In the genomic region with DNA sequence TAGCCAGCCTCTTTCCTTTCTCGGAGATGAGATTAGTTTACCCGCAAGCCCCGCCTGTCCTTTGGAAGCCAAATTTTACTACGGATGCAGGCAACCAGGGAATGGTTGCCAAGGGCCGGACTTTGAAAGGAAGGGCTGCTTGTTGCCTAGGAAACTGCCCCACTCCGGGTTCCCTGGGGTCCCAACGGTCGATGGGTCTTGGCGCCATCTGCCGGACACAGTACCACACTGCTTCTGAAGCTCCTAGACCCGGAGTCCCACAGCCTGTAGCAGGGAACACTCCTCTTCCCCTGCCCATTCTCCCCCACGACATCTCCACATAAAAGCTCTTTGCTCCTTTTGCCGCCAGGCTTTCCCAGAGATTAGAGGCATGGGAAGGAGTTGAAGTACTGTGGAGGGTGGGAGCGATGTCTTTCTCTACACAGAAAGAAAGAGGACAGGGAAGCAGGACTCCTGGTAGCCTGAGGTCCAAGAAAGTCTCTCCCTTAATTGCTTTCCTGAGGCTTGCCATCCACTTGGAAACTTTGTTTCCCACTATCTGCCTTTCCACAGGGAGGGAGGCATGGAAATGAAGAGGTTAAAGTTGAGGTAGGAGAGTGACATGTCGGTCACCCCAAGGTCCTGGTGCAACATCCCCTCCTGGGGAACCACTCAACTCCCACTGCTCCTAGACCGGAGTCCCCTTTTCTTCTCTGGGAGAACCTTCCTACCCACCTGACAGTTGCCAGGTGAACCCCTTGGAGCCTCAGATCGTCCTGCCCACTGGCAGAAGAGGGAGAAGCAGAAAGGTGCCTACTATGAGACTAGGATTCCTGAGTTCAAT, we compare ENCODE assay signal across 8 cellular contexts. TPM values are rescaled to one million over a fixed set of nuclear protein-coding genes. Genes with fewer than 3 reads are reported as not detected.
DNase-seq lines count a peak whose midpoint lies in the region; ATAC-seq and TF ChIP-seq lines count a peak whose summit lies in the region.

No MANE protein-coding gene starts in this region.

- peak; percentile 36 for DNase-seq in GM04504 (ENCODE audit: low read depth)
- DNase-seq in NCI-H2081 (lab: John Stamatoyannopoulos, UW): peak; percentile 80 to 82
- DNase-seq in WTC11 (ENCODE audit: low spot score): peak; percentile 94
- peak in 58 of 61 donors; percentile 7 to 91 (median 58) for DNase-seq in caudate nucleus (lab: John Stamatoyannopoulos, UW)
- DNase-seq in kidney glomerular epithelial cell (lab: John Stamatoyannopoulos, UW): peak; percentile 37
- DNase-seq in stimulated activated CD4-positive, alpha-beta T cell treated with anti-CD3 and anti-CD28 coated beads, Interleukin-2, amount 100 ng/mL, for 48 hours: peak; percentile 67 to 73

- H3K27ac ChIP-seq in caudate nucleus (ENCODE audit: low read depth, low read length): no peak overlapping the region

- CTCF ChIA-PET in WTC11 (lab: Charles Lee): interaction anchor here (0.5 to 5.8 kb wide), 36 partner anchors 7 to 523 kb away, joined by 3 to 138 read pairs (median 4); partner anchors contain the start of genes KCP and RBM28

- POLR2A ChIA-PET in WTC11 (lab: Charles Lee): interaction anchor here (0.5 to 1.1 kb wide), 2 partner anchors 20 to 35 kb away, joined by 3 read pairs; no protein-coding TSS in a partner anchor

- no peak overlapping the region for H3K4me3 Mint-ChIP-seq in WTC11

- H3K27me3 Mint-ChIP-seq in WTC11 (ENCODE audit: low read depth): peaks cover 25% of the 10 kb centered on the region

- no peaks in the 10 kb centered on the region for H3K9me3 Mint-ChIP-seq in WTC11

- TF ChIP-seq CTCF in WTC11 (IDR thresholded peaks at IDR 0.05): peak; percentile 73

- peaks cover 13% of the 10 kb centered on the region for H3K4me1 Mint-ChIP-seq in WTC11

- ATAC-seq in HG02588 (IDR thresholded peaks at IDR 0.05; ENCODE audit: unreplicated experiment): peak; percentile 71
- peak; percentile 88 for ATAC-seq in WTC11
- ATAC-seq in HG03159 (IDR thresholded peaks at IDR 0.05; ENCODE audit: unreplicated experiment): no peak

- no peaks in the 10 kb centered on the region for H3K36me3 Mint-ChIP-seq in WTC11

- no peak overlapping the region for H3K27ac Mint-ChIP-seq in WTC11

TF ChIP-seq in WTC11, 78 proteins besides CTCF, POLR2A, EP300 and RAD21:
- TF ChIP-seq MYBL2 (CRISPR knock-in tag; IDR thresholded peaks at IDR 0.05) (no peak), RORB (CRISPR knock-in tag; IDR thresholded peaks at IDR 0.05) (no peak), ZNF671 (CRISPR knock-in tag; IDR thresholded peaks at IDR 0.05) (no peak), ZNF263 (CRISPR knock-in tag; IDR thresholded peaks at IDR 0.05; ENCODE audit: low read depth) (no peak), JUN (CRISPR knock-in tag; IDR thresholded peaks at IDR 0.05) (no peak), TP53 (CRISPR knock-in tag; IDR thresholded peaks at IDR 0.05) (no peak), NFATC4 (CRISPR knock-in tag; IDR thresholded peaks at IDR 0.05) (no peak)
- TF ChIP-seq, protein P1, sequence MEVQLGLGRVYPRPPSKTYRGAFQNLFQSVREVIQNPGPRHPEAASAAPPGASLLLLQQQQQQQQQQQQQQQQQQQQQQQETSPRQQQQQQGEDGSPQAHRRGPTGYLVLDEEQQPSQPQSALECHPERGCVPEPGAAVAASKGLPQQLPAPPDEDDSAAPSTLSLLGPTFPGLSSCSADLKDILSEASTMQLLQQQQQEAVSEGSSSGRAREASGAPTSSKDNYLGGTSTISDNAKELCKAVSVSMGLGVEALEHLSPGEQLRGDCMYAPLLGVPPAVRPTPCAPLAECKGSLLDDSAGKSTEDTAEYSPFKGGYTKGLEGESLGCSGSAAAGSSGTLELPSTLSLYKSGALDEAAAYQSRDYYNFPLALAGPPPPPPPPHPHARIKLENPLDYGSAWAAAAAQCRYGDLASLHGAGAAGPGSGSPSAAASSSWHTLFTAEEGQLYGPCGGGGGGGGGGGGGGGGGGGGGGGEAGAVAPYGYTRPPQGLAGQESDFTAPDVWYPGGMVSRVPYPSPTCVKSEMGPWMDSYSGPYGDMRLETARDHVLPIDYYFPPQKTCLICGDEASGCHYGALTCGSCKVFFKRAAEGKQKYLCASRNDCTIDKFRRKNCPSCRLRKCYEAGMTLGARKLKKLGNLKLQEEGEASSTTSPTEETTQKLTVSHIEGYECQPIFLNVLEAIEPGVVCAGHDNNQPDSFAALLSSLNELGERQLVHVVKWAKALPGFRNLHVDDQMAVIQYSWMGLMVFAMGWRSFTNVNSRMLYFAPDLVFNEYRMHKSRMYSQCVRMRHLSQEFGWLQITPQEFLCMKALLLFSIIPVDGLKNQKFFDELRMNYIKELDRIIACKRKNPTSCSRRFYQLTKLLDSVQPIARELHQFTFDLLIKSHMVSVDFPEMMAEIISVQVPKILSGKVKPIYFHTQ (CRISPR knock-in tag; IDR thresholded peaks at IDR 0.05): no peak
- TF ChIP-seq, protein P2, sequence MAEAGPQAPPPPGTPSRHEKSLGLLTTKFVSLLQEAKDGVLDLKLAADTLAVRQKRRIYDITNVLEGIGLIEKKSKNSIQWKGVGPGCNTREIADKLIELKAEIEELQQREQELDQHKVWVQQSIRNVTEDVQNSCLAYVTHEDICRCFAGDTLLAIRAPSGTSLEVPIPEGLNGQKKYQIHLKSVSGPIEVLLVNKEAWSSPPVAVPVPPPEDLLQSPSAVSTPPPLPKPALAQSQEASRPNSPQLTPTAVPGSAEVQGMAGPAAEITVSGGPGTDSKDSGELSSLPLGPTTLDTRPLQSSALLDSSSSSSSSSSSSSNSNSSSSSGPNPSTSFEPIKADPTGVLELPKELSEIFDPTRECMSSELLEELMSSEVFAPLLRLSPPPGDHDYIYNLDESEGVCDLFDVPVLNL (CRISPR knock-in tag; IDR thresholded peaks at IDR 0.05; ENCODE audit: borderline replicate concordance, low read depth): no peak
- TF ChIP-seq, protein P3, sequence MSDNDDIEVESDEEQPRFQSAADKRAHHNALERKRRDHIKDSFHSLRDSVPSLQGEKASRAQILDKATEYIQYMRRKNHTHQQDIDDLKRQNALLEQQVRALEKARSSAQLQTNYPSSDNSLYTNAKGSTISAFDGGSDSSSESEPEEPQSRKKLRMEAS (CRISPR knock-in tag; IDR thresholded peaks at IDR 0.05): no peak

RNA-seq across cellular contexts. Expression of gene IMPDH1, which starts 21.9 kb away (rescaled TPM):
- 42.8 to 54.2 TPM (median 44.1 TPM) in 3 replicates for total RNA-seq in WTC11 (2021)

RNA-seq across cellular contexts. Expression of gene PRRT4, which starts 26.4 kb away (rescaled TPM):
- 0.92 to 1.5 TPM (median 1.2 TPM) in 3 replicates for total RNA-seq in WTC11 (2021)

RNA-seq across cellular contexts. Expression of gene RBM28, which starts 44.2 kb away (rescaled TPM):
- 51.5 to 66.1 TPM (median 56.2 TPM) in 3 replicates for total RNA-seq in WTC11 (2021)

Comparison
In these comparisons a context has a peak if more than half of its experiments do, and no peak if none do; other contexts are left out.
1. DNase-seq: peak in every context shown above with its lines; median percentile 94 in WTC11; 81 in NCI-H2081; 70 in stimulated activated CD4-positive, alpha-beta T cell treated with anti-CD3 and anti-CD28 coated beads, Interleukin-2, amount 100 ng/mL, for 48 hours; 58 in caudate nucleus; 37 in kidney glomerular epithelial cell; 36 in GM04504.